1 cellular context compared by ENCODE assay signal in genomic region chr15:42207674-42208579, GRCh38.
A peak's percentile ranks its signal among the peaks of the same experiment; 100 is the strongest.
TF ChIP-seq lines count a peak whose summit lies in the region.

VPS39 (minus strand) TSS chr15:42208304; CDS start chr15:42208153, 151 bp downstream.

TF ChIP-seq in HepG2, 621 proteins besides CTCF, POLR2A, EP300 and RAD21 (continued from another document):
- no peak for TF ChIP-seq ZHX2 (IDR thresholded peaks at IDR 0.05; ENCODE audit: low read depth)
- TF ChIP-seq ZHX2 (CRISPR knock-in tag; IDR thresholded peaks at IDR 0.05; ENCODE audit: borderline replicate concordance) = no peak
- peak; percentile 62 for TF ChIP-seq TAF1 (CRISPR knock-in tag; IDR thresholded peaks at IDR 0.05)
- TF ChIP-seq SIX4 (CRISPR knock-in tag; IDR thresholded peaks at IDR 0.05) = no peak
- 0 out of 2 replicates have a peak, but pooled peaks have one; percentile 54 for TF ChIP-seq ZNF704 (CRISPR knock-in tag; IDR thresholded peaks at IDR 0.05; ENCODE audit: borderline replicate concordance)
- no peak for TF ChIP-seq NONO (IDR thresholded peaks at IDR 0.05)
- peak; percentile 41; the same call in 1 of the 2 replicates for TF ChIP-seq NONO (CRISPR knock-in tag; conservative IDR thresholded peaks at IDR 0.05)
- peak; percentile 4; the same call in 1 of the 2 replicates for TF ChIP-seq ZBTB40 (IDR thresholded peaks at IDR 0.05)
- TF ChIP-seq ZBTB40 (CRISPR knock-in tag; IDR thresholded peaks at IDR 0.05) = peak; percentile 74
- no peak for TF ChIP-seq ZNF251 (CRISPR knock-in tag; IDR thresholded peaks at IDR 0.05)
- TF ChIP-seq TARDBP (CRISPR knock-in tag; IDR thresholded peaks at IDR 0.05) = peak; percentile 78
